ENCODE assay signal across 8 cellular contexts in the genomic region with DNA sequence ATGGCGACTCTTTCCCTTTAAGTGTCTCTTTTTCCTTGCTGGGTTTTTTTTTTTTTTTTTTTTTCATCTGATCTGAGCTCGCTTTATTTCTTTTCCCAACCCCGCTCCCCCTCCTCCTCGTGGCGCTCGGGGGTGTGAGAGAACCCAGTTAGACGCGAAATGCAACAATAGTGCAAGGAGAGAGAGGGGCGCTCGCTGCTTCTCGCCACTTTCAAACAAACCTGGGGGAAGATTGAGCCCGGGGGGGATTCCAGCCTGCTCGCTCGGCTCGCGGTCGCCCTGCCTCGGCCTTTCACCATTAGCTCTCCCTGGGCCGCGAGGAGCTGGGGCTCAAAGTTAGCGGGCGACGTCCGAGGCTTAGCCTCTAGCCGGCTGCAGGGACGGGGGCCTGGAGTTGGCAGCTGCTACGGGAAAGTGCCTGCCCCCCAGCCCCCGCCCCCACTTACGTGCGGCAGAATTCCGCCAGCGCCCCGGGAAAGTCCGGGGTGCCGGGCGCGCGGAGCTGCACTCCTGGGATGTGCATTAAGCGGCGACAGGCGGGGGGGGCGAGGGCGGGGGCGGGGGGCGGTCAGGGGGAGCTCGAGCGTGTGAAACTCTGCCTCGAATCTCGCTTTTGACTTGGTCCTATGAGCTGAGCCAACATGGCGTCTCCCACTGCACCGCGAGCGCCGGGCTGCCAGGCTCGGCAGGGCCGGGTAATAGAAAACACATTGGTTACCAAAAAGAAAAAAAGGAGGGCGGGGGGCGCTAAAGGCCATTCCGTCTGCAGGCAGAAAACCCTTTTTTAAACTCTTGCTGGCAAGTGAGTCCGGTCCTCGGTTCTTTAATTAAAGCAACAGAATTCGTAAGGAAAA. TPM values are rescaled to one million over a fixed set of nuclear protein-coding genes. Genes with fewer than 3 reads are reported as not detected.
DNase-seq lines count a peak whose midpoint lies in the region; ATAC-seq and TF ChIP-seq lines count a peak whose summit lies in the region.

No MANE protein-coding gene starts in this region.

- H3K27me3 ChIP-seq in SK-N-SH (ENCODE audit: insufficient read depth) (no peaks in the 10 kb centered on the region; the same call in 1 of the 2 replicates), foreskin keratinocyte (no peaks in the 10 kb centered on the region), osteoblast (ENCODE audit: insufficient read depth, low read length) (no peaks in the 10 kb centered on the region)

- intact Hi-C loops in activated CD4-positive, alpha-beta T cell treated with anti-CD3 and anti-CD28 coated beads, Interleukin-2, amount 10 ng/mL, durations not matched to agents 24 days and 14 days (cut with micrococcal nuclease), result loop anchor here (2.0 to 10.0 kb wide), 3 partner anchors 22 to 286 kb away; no protein-coding TSS in a partner anchor

- H3K9me3 ChIP-seq in SK-N-SH (no peaks in the 10 kb centered on the region), osteoblast (ENCODE audit: low read depth, low read length) (no peaks in the 10 kb centered on the region)

- no peak overlapping the region for H3K4me3 Mint-ChIP-seq in activated CD4-positive, alpha-beta T cell treated with anti-CD3 and anti-CD28 coated beads, Interleukin-2, amount 10 ng/mL, durations not matched to agents 24 days and 14 days

- H3K36me3 ChIP-seq in SK-N-SH (replicated peaks in 1 of 2; ENCODE audit: control insufficient read depth in 1 of 2, insufficient read depth in 2 of 2, low read length in 1 of 2) (no peaks in the 10 kb centered on the region), osteoblast (ENCODE audit: insufficient read depth, low read length) (peaks cover 27% of the 10 kb centered on the region)

- peak; percentile 53 for DNase-seq in activated CD4-positive, alpha-beta T cell treated with anti-CD3 and anti-CD28 coated beads, Interleukin-2, amount 10 ng/mL, durations not matched to agents 24 days and 14 days
- no peak for DNase-seq in activated CD4-positive, alpha-beta T cell treated with anti-CD3 and anti-CD28 coated beads, Interleukin-2, amount 50 U/mL, for 48 hours
- DNase-seq in SK-N-SH (peak; percentile 83), foreskin keratinocyte (peak in 1 of 2 donors; percentile 44), osteoblast (ENCODE audit: insufficient read length, low spot score, missing footprints) (peak; percentile 95), pons (ENCODE audit: low spot score) (no peak), activated gamma-delta T cell (lab: John Stamatoyannopoulos, UW) (no peak)
- DNase-seq in stimulated activated naive CD4-positive, alpha-beta T cell treated with Interleukin-2 at 50 U/mL for 16 hours (lab: John Stamatoyannopoulos, UW), result no peak

- TF ChIP-seq RAD21 in SK-N-SH (IDR thresholded peaks at IDR 0.05; ENCODE audit: low read length), result no peak

- H3K9ac ChIP-seq in SK-N-SH, result peak overlapping the region; percentile 78

- H3K27ac ChIP-seq in SK-N-SH (ENCODE audit: low read depth in 2 of 2, low read length in 1 of 2) (peak overlapping the region; percentile 74 to 79), foreskin keratinocyte (peak overlapping the region; percentile 69), osteoblast (ENCODE audit: low read depth, low read length) (peak overlapping the region; percentile 84)

- H3K9me2 ChIP-seq in SK-N-SH, result no peaks in the 10 kb centered on the region

- peaks cover 2% of the 10 kb centered on the region for H3K4me1 Mint-ChIP-seq in activated CD4-positive, alpha-beta T cell treated with anti-CD3 and anti-CD28 coated beads, Interleukin-2, amount 10 ng/mL, durations not matched to agents 24 days and 14 days

- H3K4me2 ChIP-seq in SK-N-SH, result peak overlapping the region; percentile 76
- H3K4me2 ChIP-seq in osteoblast (ENCODE audit: insufficient read depth, low read length), result peak overlapping the region; percentile 91

- TF ChIP-seq CTCF in SK-N-SH (IDR thresholded peaks at IDR 0.05) (0 out of 2 replicates have a peak, but pooled peaks have one; percentile 8), foreskin keratinocyte (conservative IDR thresholded peaks at IDR 0.05) (no peak), osteoblast (IDR thresholded peaks at IDR 0.05; ENCODE audit: extremely low read depth, low read depth, low read length) (no peak)

- TF ChIP-seq EP300 in SK-N-SH (IDR thresholded peaks at IDR 0.05; ENCODE audit: borderline replicate concordance in 1 of 2, low read depth in 1 of 2, low read length in 1 of 2), result no peak

- H3K79me2 ChIP-seq in SK-N-SH (ENCODE audit: insufficient read depth) (peaks cover 20% of the 10 kb centered on the region), osteoblast (ENCODE audit: insufficient read depth, low read length) (peaks cover 99% of the 10 kb centered on the region)

- H4K20me1 ChIP-seq in SK-N-SH (ENCODE audit: insufficient read depth) (no peaks in the 10 kb centered on the region), osteoblast (ENCODE audit: insufficient read depth, low read length) (peaks cover 19% of the 10 kb centered on the region)

- peaks cover 4% of the 10 kb centered on the region for H3F3A ChIP-seq in SK-N-SH (replicated peaks; ENCODE audit: insufficient read depth)

- H2AFZ ChIP-seq in SK-N-SH (ENCODE audit: low read depth), result peak overlapping the region; percentile 69
- peak overlapping the region; percentile 61 for H2AFZ ChIP-seq in osteoblast (ENCODE audit: low read length)

- POLR2A ChIA-PET in SK-N-SH (lab: Yijun Ruan, JAX), result no interaction called here

- H3K27ac Mint-ChIP-seq in activated CD4-positive, alpha-beta T cell treated with anti-CD3 and anti-CD28 coated beads, Interleukin-2, amount 10 ng/mL, durations not matched to agents 24 days and 14 days, result peak overlapping the region; percentile 22

- peaks cover 6% of the 10 kb centered on the region for H3K36me3 Mint-ChIP-seq in activated CD4-positive, alpha-beta T cell treated with anti-CD3 and anti-CD28 coated beads, Interleukin-2, amount 10 ng/mL, durations not matched to agents 24 days and 14 days (ENCODE audit: low read depth)

- peaks cover 89% of the 10 kb centered on the region for H3K27me3 Mint-ChIP-seq in activated CD4-positive, alpha-beta T cell treated with anti-CD3 and anti-CD28 coated beads, Interleukin-2, amount 10 ng/mL, durations not matched to agents 24 days and 14 days

- H3K9me3 Mint-ChIP-seq in activated CD4-positive, alpha-beta T cell treated with anti-CD3 and anti-CD28 coated beads, Interleukin-2, amount 10 ng/mL, durations not matched to agents 24 days and 14 days, result peaks cover 16% of the 10 kb centered on the region

- 2% methylated on average over 35 of the region's 62 CpGs for WGBS in SK-N-SH (ENCODE audit: low lambda C conversion rate)

- CTCF ChIA-PET in SK-N-SH (lab: Yijun Ruan, JAX), result interaction anchor here (0.6 to 4.8 kb wide), 2 partner anchors 12 to 33 kb away, joined by 3 to 42 read pairs; a partner anchor contains a TSS

- peaks cover 2 to 7% of the 10 kb centered on the region in 2 experiments; a peak in 2 of 4 replicates for H3K4me1 ChIP-seq in SK-N-SH (ENCODE audit: control insufficient read depth in 1 of 2, insufficient read depth in 2 of 2, low read depth in 1 of 2, low read length in 1 of 2)
- H3K4me1 ChIP-seq in foreskin keratinocyte, result peaks cover 30% of the 10 kb centered on the region
- H3K4me1 ChIP-seq in osteoblast (ENCODE audit: insufficient read depth, low read length), result peaks cover 46% of the 10 kb centered on the region

- peak overlapping the region; percentile 53 to 73 for H3K4me3 ChIP-seq in SK-N-SH (ENCODE audit: low read depth in 2 of 2, low read length in 1 of 2)
- peak overlapping the region; percentile 91 for H3K4me3 ChIP-seq in osteoblast (ENCODE audit: insufficient read depth, low read length)

- peak; percentile 60 for ATAC-seq in foreskin keratinocyte

TF ChIP-seq in SK-N-SH, 30 proteins besides CTCF, POLR2A, EP300 and RAD21:
- TF ChIP-seq TAF1 (IDR thresholded peaks at IDR 0.05; ENCODE audit: borderline replicate concordance, low read depth, low read length) (peak; percentile 54; the same call in 1 of the 2 replicates), TCF12 (IDR thresholded peaks at IDR 0.05) (peak; percentile 11; the same call in 1 of the 2 replicates), YY1 (IDR thresholded peaks at IDR 0.05; ENCODE audit: low read depth) (peak; percentile 85; the same call in 1 of the 2 replicates), MEF2A (IDR thresholded peaks at IDR 0.05; ENCODE audit: borderline replicate concordance, low read depth) (no peak)

RNA-seq across cellular contexts. Expression of a gene that starts 10.3 kb away (rescaled TPM):
- not detected in 2 replicates for total RNA-seq in activated CD4-positive, alpha-beta T cell treated with anti-CD3 and anti-CD28 coated beads, Interleukin-2, amount 10 ng/mL, durations not matched to agents 24 days and 14 days
- polyA plus RNA-seq in SK-N-SH (2012; rRNA removed), result 2.8 and 3.9 TPM in 2 replicates
- 2.8 and 3.7 TPM in 2 replicates for polyA plus RNA-seq in SK-N-SH (2012; cell fraction: cytosol; rRNA removed)
- 3.8 and 5.0 TPM in 2 replicates for polyA plus RNA-seq in SK-N-SH (2012; cell fraction: nucleus; rRNA removed)
- total RNA-seq in foreskin keratinocyte, result 24.9 and 30.6 TPM in 2 replicates
- 20.3 and 20.8 TPM in 2 replicates for polyA plus RNA-seq in foreskin keratinocyte
- 13.0 and 14.5 TPM in 2 replicates for total RNA-seq in osteoblast

Comparison
In these comparisons a context has a peak if more than half of its experiments do, and no peak if none do; other contexts are left out.
1. DNase-seq: peak in activated CD4-positive, alpha-beta T cell treated with anti-CD3 and anti-CD28 coated beads, Interleukin-2, amount 10 ng/mL, durations not matched to agents 24 days and 14 days (single experiment), SK-N-SH (single experiment) and osteoblast (single experiment); none in activated CD4-positive, alpha-beta T cell treated with anti-CD3 and anti-CD28 coated beads, Interleukin-2, amount 50 U/mL, for 48 hours (0 of 2), stimulated activated naive CD4-positive, alpha-beta T cell treated with Interleukin-2 at 50 U/mL for 16 hours (single experiment), pons (single experiment) and activated gamma-delta T cell (single experiment).
2. RNA of a gene that starts 10.3 kb away (total RNA-seq): 24.9 to 30.6 TPM in foreskin keratinocyte and 13.0 to 14.5 TPM in osteoblast; not detected in activated CD4-positive, alpha-beta T cell treated with anti-CD3 and anti-CD28 coated beads, Interleukin-2, amount 10 ng/mL, durations not matched to agents 24 days and 14 days; every median in the first group is over 10 times any median in the second.
3. Peak in every context shown above with its lines, with median percentiles within 50 percentile points of each other: H3K27ac ChIP-seq.